Comparison of ENCODE assay signal across 8 cellular contexts in the genomic region with DNA sequence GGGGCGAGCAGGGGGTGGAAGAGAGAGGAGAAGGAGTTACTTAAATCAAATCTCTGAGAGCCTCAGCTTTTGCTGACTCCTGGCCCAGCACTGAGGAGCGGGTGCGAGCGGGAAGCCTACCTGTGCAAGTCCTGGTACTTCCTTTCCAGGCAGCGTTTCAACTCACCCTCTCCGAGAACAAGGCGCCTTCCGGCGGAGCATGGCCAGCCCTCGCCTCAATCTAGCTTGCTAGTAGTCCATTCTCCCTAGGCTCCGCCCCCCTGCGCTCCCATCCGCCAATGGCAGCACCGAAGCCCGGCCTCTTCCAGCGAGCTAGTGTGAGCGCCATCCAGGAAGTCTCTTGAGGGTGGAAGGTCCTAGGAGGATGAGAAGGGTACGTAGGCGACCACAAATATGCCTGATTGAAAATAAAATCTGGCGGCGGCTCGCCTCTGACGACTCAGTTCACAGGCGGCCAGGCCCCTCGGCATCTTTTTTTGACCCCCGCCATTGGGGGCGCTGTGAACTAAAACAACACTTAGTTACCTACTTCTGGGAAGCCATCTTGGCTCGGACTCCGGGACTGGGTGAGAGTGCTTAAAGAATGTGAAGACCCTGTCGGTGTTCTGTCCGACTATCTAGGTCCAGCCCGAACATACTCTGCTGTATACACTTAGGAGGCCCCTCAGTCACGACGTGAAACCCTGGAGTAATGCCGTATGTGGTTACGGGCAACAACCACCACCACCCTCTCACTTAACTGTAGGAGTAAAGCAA. TPM values are rescaled to one million over a fixed set of nuclear protein-coding genes. Genes with fewer than 3 reads are reported as not detected.
DNase-seq lines count a peak whose midpoint lies in the region; ATAC-seq and TF ChIP-seq lines count a peak whose summit lies in the region.

A gene with protein sequence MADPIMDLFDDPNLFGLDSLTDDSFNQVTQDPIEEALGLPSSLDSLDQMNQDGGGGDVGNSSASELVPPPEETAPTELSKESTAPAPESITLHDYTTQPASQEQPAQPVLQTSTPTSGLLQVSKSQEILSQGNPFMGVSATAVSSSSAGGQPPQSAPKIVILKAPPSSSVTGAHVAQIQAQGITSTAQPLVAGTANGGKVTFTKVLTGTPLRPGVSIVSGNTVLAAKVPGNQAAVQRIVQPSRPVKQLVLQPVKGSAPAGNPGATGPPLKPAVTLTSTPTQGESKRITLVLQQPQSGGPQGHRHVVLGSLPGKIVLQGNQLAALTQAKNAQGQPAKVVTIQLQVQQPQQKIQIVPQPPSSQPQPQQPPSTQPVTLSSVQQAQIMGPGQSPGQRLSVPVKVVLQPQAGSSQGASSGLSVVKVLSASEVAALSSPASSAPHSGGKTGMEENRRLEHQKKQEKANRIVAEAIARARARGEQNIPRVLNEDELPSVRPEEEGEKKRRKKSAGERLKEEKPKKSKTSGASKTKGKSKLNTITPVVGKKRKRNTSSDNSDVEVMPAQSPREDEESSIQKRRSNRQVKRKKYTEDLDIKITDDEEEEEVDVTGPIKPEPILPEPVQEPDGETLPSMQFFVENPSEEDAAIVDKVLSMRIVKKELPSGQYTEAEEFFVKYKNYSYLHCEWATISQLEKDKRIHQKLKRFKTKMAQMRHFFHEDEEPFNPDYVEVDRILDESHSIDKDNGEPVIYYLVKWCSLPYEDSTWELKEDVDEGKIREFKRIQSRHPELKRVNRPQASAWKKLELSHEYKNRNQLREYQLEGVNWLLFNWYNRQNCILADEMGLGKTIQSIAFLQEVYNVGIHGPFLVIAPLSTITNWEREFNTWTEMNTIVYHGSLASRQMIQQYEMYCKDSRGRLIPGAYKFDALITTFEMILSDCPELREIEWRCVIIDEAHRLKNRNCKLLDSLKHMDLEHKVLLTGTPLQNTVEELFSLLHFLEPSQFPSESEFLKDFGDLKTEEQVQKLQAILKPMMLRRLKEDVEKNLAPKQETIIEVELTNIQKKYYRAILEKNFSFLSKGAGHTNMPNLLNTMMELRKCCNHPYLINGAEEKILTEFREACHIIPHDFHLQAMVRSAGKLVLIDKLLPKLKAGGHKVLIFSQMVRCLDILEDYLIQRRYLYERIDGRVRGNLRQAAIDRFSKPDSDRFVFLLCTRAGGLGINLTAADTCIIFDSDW (N-terminal part only) (minus strand): TSS at position 212 of the 756 bp plus-strand sequence. CDS start 24,480 bp downstream, outside the sequence.

- DNase-seq in BE2C (peak; percentile 100), GM19238 (ENCODE audit: insufficient read length, low spot score) (peak; percentile 96), NCI-H524 treated with DMSO at 0.1 percent for 48 hours (lab: John Stamatoyannopoulos, UW) (peak; percentile 100), colonic mucosa (peak; percentile 100)
- peak; percentile 100 for DNase-seq in activated CD4-positive, alpha-beta T cell treated with anti-CD3 and anti-CD28 coated beads for 48 hours
- DNase-seq in stimulated activated CD4-positive, alpha-beta T cell treated with anti-CD3 and anti-CD28 coated beads, Interleukin-1b, Interleukin-23, amount 100 ng/mL, for 48 hours = peak; percentile 100

- H3K9me3 ChIP-seq in BE2C = no peaks in the 10 kb centered on the region
- no peaks in the 10 kb centered on the region for H3K9me3 ChIP-seq in colonic mucosa

- peak within 1 kb of the TSS; percentile 89 for H3K27ac ChIP-seq in colonic mucosa
- H3K27ac ChIP-seq in layer of hippocampus (ENCODE audit: low read depth, low read length) = peak within 1 kb of the TSS; percentile 96

- H3K36me3 ChIP-seq in BE2C (no peaks in the 10 kb centered on the region; the same call in 1 of the 2 replicates), colonic mucosa (no peaks in the 10 kb centered on the region)

- H3K9ac ChIP-seq in colonic mucosa (ENCODE audit: low read depth in 2 of 2, low read length in 2 of 2) = peak within 1 kb of the TSS; percentile 94 to 95

- H3K4me1 ChIP-seq in BE2C (no peaks in the 10 kb centered on the region), colonic mucosa (peaks cover 7% of the 10 kb centered on the region)

- peak; percentile 93 for ATAC-seq in HG03457 (IDR thresholded peaks at IDR 0.05; ENCODE audit: unreplicated experiment)

- no peaks in the 10 kb centered on the region for H3K27me3 ChIP-seq in BE2C
- H3K27me3 ChIP-seq in colonic mucosa = no peaks in the 10 kb centered on the region
- no peaks in the 10 kb centered on the region for H3K27me3 ChIP-seq in layer of hippocampus (ENCODE audit: control insufficient read depth, insufficient read depth, low read length)

- peak within 1 kb of the TSS; percentile 98 for H3K4me3 ChIP-seq in BE2C (ENCODE audit: low read depth, low read length)
- H3K4me3 ChIP-seq in colonic mucosa = peak within 1 kb of the TSS; percentile 71

- peak; percentile 78 for TF ChIP-seq CTCF in BE2C (IDR thresholded peaks at IDR 0.05; ENCODE audit: low read depth, low read length)
- TF ChIP-seq CTCF in colonic mucosa (IDR thresholded peaks at IDR 0.05) = peak; percentile 33

- intact Hi-C loops in colonic mucosa (cut with DNase I) = no loop called here

RNA-seq across cellular contexts. Expression of the gene that starts here (rescaled TPM):
- polyA plus RNA-seq in BE2C (2012; ENCODE audit: insufficient read depth, insufficient read length, low read depth) = 88.1 TPM
- total RNA-seq in colonic mucosa = 10 to 100 TPM; 56.2 to 60.1 TPM

Comparison
In these comparisons a context has a peak if more than half of its experiments do, and no peak if none do; other contexts are left out.
1. Peak in every context shown above with its lines: DNase-seq, ATAC-seq, H3K4me3 ChIP-seq and H3K27ac ChIP-seq.